ENCODE assay signal across 8 cellular contexts in the genomic region with DNA sequence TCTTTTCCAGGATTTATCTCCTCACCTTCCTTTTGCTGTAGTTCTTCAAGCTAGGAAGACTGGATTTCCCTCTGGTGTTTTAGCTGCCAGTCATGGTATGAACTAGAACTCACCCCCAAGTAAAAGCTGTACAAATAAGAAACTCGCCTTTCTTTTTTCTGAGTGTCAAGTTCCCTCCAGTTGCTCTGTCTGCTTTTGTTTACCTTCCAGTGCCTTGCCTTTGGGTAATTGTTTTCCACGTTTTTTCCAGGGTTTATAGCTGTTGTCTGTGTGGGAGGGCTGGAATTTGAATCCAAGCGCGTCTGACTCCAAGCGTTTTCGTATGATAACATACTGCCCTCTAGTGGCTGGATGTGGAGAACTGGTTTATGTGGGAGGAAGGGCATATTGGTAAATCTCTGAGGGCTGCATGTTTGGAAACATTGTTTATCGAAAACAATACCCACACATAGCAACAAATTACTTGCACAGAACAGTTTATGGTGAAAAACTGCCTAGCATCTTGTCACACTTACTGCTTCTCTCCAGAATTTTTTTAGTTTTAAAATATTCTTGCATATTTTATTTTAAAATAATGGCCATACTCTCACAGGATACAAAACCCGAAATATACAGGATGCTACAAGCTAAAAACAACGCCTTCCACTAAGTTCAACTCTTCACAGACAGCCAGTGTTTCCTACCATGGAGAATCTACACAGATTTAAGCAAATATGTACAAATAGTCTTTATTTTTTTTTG. TPM values are rescaled to one million over a fixed set of nuclear protein-coding genes. Genes with fewer than 3 reads are reported as not detected.
DNase-seq lines count a peak whose midpoint lies in the region; ATAC-seq and TF ChIP-seq lines count a peak whose summit lies in the region.

No MANE protein-coding gene starts in this region.

- H3K27ac ChIP-seq in colonic mucosa, result peak overlapping the region; percentile 51

- TF ChIP-seq CTCF in BJ (IDR thresholded peaks at IDR 0.05; ENCODE audit: insufficient read depth, low read depth, low read length) (peak; percentile 77), WI38 (IDR thresholded peaks at IDR 0.05; ENCODE audit: low read depth, low read length) (peak; percentile 55), colonic mucosa (IDR thresholded peaks at IDR 0.05) (peak; percentile 84)

- CTCF ChIA-PET in BJ (lab: Yijun Ruan, JAX), result interaction anchor here (0.6 to 10.6 kb wide), 27 partner anchors 10 to 242 kb away, joined by 3 to 151 read pairs (median 5); partner anchors contain the start of gene RCN3

- DNase-seq in BJ (ENCODE audit: low read depth) (peak; percentile 74), H4 (ENCODE audit: low spot score) (peak; percentile 92), NCI-H2227 treated with DMSO at 0.1 percent for 48 hours (lab: John Stamatoyannopoulos, UW) (peak; percentile 74), colonic mucosa (peak; percentile 94), left lobe of liver (ENCODE audit: low spot score) (no peak)
- DNase-seq in stimulated activated naive CD4-positive, alpha-beta T cell (lab: John Stamatoyannopoulos, UW), result peak; percentile 28 to 85 (median 58)

- intact Hi-C loops in colonic mucosa (cut with DNase I), result loop anchor here (2.0 kb wide), 1 partner anchor 44 kb away; no protein-coding TSS in a partner anchor

- POLR2A ChIA-PET in BJ (lab: Charles Lee), result interaction anchor here (0.5 kb wide), 1 partner anchor 9 kb away, joined by 12 read pairs; no protein-coding TSS in a partner anchor

- no peak overlapping the region for H3K4me3 ChIP-seq in BJ (ENCODE audit: low read depth, low read length)
- no peak overlapping the region for H3K4me3 ChIP-seq in WI38 (ENCODE audit: low read depth, low read length)
- H3K4me3 ChIP-seq in colonic mucosa, result no peak overlapping the region

- H3K4me1 ChIP-seq in colonic mucosa, result peaks cover 10% of the 10 kb centered on the region

- H3K36me3 ChIP-seq in BJ (ENCODE audit: control insufficient read depth, insufficient read depth, low read length), result peaks cover 12% of the 10 kb centered on the region
- peaks cover 3% of the 10 kb centered on the region for H3K36me3 ChIP-seq in colonic mucosa

- H3K27me3 ChIP-seq in BJ (ENCODE audit: control insufficient read depth, insufficient read depth, low read length) (no peaks in the 10 kb centered on the region), colonic mucosa (no peaks in the 10 kb centered on the region)

- H3K9ac ChIP-seq in colonic mucosa (ENCODE audit: low read depth in 2 of 2, low read length in 2 of 2), result peak overlapping the region in 1 of 2 donors; percentile 46

- ATAC-seq in left lobe of liver (peak; percentile 95), HG02678 (IDR thresholded peaks at IDR 0.05; ENCODE audit: unreplicated experiment) (no peak)

- H3K9me3 ChIP-seq in colonic mucosa, result no peaks in the 10 kb centered on the region

RNA-seq across cellular contexts. Expression of gene RCN3, which starts 19.2 kb away (rescaled TPM):
- 52.4 and 68.9 TPM in 2 replicates for polyA plus RNA-seq in BJ (2011; rRNA removed)
- 24.2 and 29.5 TPM in 2 replicates for polyA minus RNA-seq in BJ (2011; rRNA and poly(A)+ RNA removed)
- 6.1 and 7.6 TPM in 2 replicates for total RNA-seq in H4 (2014; rRNA removed; shearing (Covaris generic))
- total RNA-seq in colonic mucosa (10 to 100 TPM; 16.9 to 55.1 TPM), left lobe of liver (22.8 TPM)

RNA-seq across cellular contexts. Expression of gene NOSIP, which starts 33.4 kb away (rescaled TPM):
- 59.2 and 87.6 TPM in 2 replicates for polyA plus RNA-seq in BJ (2011; rRNA removed)
- polyA minus RNA-seq in BJ (2011; rRNA and poly(A)+ RNA removed), result 37.5 and 65.3 TPM in 2 replicates
- total RNA-seq in H4 (2014; rRNA removed; shearing (Covaris generic)), result 95.7 and 114 TPM in 2 replicates
- 10 to 100 TPM; 63.2 to 91.2 TPM for total RNA-seq in colonic mucosa
- 29.1 TPM for total RNA-seq in left lobe of liver

RNA-seq across cellular contexts. Expression of gene PRRG2, which starts 34.1 kb away (rescaled TPM):
- 0.12 and 0.13 TPM in 2 replicates for polyA plus RNA-seq in BJ (2011; rRNA removed)
- polyA minus RNA-seq in BJ (2011; rRNA and poly(A)+ RNA removed), result 0.31 TPM in 1 of 2 replicates, not detected in the other
- total RNA-seq in H4 (2014; rRNA removed; shearing (Covaris generic)), result 0.56 TPM in 1 of 2 replicates, not detected in the other
- total RNA-seq in colonic mucosa, result 10 to 100 TPM; 16.2 to 20.2 TPM
- 8.5 TPM for total RNA-seq in left lobe of liver

RNA-seq across cellular contexts. Expression of gene FCGRT, which starts 34.5 kb away (rescaled TPM):
- polyA plus RNA-seq in BJ (2011; rRNA removed), result 77.3 and 98.8 TPM in 2 replicates
- 19.1 and 24.5 TPM in 2 replicates for polyA minus RNA-seq in BJ (2011; rRNA and poly(A)+ RNA removed)
- total RNA-seq in H4 (2014; rRNA removed; shearing (Covaris generic)), result 2.3 and 2.7 TPM in 2 replicates
- total RNA-seq in colonic mucosa (100 to 1,000 TPM; 285 to 621 TPM), left lobe of liver (262 TPM)

RNA-seq across cellular contexts. Expression of gene PRR12, which starts 44.0 kb away (rescaled TPM):
- polyA plus RNA-seq in BJ (2011; rRNA removed), result 0.42 and 0.43 TPM in 2 replicates
- polyA minus RNA-seq in BJ (2011; rRNA and poly(A)+ RNA removed), result 0.57 and 2.2 TPM in 2 replicates
- 0.99 and 1.0 TPM in 2 replicates for total RNA-seq in H4 (2014; rRNA removed; shearing (Covaris generic))
- total RNA-seq in colonic mucosa (10 to 100 TPM; 17.5 to 33.1 TPM), left lobe of liver (10.5 TPM)
